Comparison of ENCODE assay signal across 15 cellular contexts in genomic region chr13:93169980-93170379, GRCh38. TPM values are rescaled to one million over a fixed set of nuclear protein-coding genes. Genes with fewer than 3 reads are reported as not detected.
DNase-seq lines count a peak whose midpoint lies in the region; ATAC-seq and TF ChIP-seq lines count a peak whose summit lies in the region.
"Had no signal": no experiment of that assay in that cellular context is flagged by ENCODE, and none has a peak within 500 bp of the region (broad histone marks: within the 10 kb centered on the region; RNA-seq: fewer than 3 reads in every experiment).

No MANE protein-coding gene starts in this region.

- peaks cover 11% of the 10 kb centered on the region for H3K9me3 ChIP-seq in MG63
- H3K9me3 ChIP-seq: SJSA1 had no signal

- no peak for TF ChIP-seq CTCF in kidney epithelial cell (IDR thresholded peaks at IDR 0.05; ENCODE audit: insufficient read depth, low read length, poor library complexity, severe bottlenecking)

- no peaks in the 10 kb centered on the region for H3K36me3 ChIP-seq in kidney epithelial cell (ENCODE audit: control insufficient read depth, insufficient read depth, low read length)
- no peaks in the 10 kb centered on the region for H3K36me3 ChIP-seq in MG63
- H3K36me3 ChIP-seq: pancreas, SJSA1 had no signal

- DNase-seq in COLO668 (lab: John Stamatoyannopoulos, UW; ENCODE audit: unreplicated experiment) (peak; percentile 29), HCEC 1CT (peak; percentile 94), amniotic epithelial cell (ENCODE audit: low read depth) (peak; percentile 99), kidney epithelial cell (ENCODE audit: low read depth) (peak; percentile 98), left colon (no peak), MG63 (no peak)
- DNase-seq in activated CD8-positive, alpha-beta memory T cell treated with anti-CD3 and anti-CD28 coated beads, Interleukin-2, amount 50 U/mL, for 48 hours: no peak
- no peak for DNase-seq in central memory CD4-positive, alpha-beta T cell
- DNase-seq: activated effector memory CD4-positive, alpha-beta T cell treated with Interleukin-2 at 50 U/mL for 16 hours; NCI-H510A treated with DMSO at 0.1 percent for 48 hours; pancreas; stimulated activated naive CD4-positive, alpha-beta T cell treated with Interleukin-2 at 50 U/mL for 16 hours had no signal

- no peaks in the 10 kb centered on the region for H3K27me3 ChIP-seq in kidney epithelial cell (ENCODE audit: control insufficient read depth, insufficient read depth, low read length)
- no peaks in the 10 kb centered on the region for H3K27me3 ChIP-seq in MG63
- H3K27me3 ChIP-seq: pancreas had no signal

- intact Hi-C loops in left colon (cut with DNase I, micrococcal nuclease): no loop called here

- ATAC-seq in left colon: no peak

- H3K4me3 ChIP-seq in kidney epithelial cell (ENCODE audit: low read depth, low read length) (no peak overlapping the region), MG63 (no peak overlapping the region)
- H3K4me3 ChIP-seq: coronary artery, lung, pancreas, SJSA1 had no signal

RNA-seq across cellular contexts. Expression of gene GPC6, which starts 56.6 kb away (rescaled TPM):
- total RNA-seq in kidney epithelial cell (62.6 and 62.7 TPM in 2 replicates), left colon (1 to 10 TPM; 2.5 to 5.2 TPM)
- total RNA-seq in MG63 (2014; rRNA removed; shearing (Covaris generic); ENCODE audit: low replicate concordance): 4.1 and 10.1 TPM in 2 replicates

Comparison
In these comparisons a context has a peak if more than half of its experiments do, and no peak if none do; other contexts are left out.
1. DNase-seq: peak in COLO668 (single experiment), HCEC 1CT (single experiment), amniotic epithelial cell (single experiment) and kidney epithelial cell (single experiment); none in left colon (0 of 2), activated CD8-positive, alpha-beta memory T cell treated with anti-CD3 and anti-CD28 coated beads, Interleukin-2, amount 50 U/mL, for 48 hours (single experiment), MG63 (single experiment) and central memory CD4-positive, alpha-beta T cell (single experiment).